Comparison of ENCODE assay signal across 1 cellular context in genomic region chr16:1167276-1168107, GRCh38.
TF ChIP-seq lines count a peak whose summit lies in the region.

No MANE protein-coding gene starts in this region.

TF ChIP-seq in GM23338, 12 proteins besides CTCF, POLR2A, EP300 and RAD21:
- TF ChIP-seq ZNF114 (CRISPR knock-in tag; IDR thresholded peaks at IDR 0.05) (no peak), REST (IDR thresholded peaks at IDR 0.05; ENCODE audit: unreplicated experiment) (no peak), STAT1 (IDR thresholded peaks at IDR 0.05; ENCODE audit: unreplicated experiment) (no peak), POLR2AphosphoS5 (IDR thresholded peaks at IDR 0.05; ENCODE audit: low read depth) (no peak), NANOG (IDR thresholded peaks at IDR 0.05; ENCODE audit: borderline replicate concordance) (no peak), JUNB (IDR thresholded peaks at IDR 0.05; ENCODE audit: unreplicated experiment) (no peak), ZNF331 (CRISPR knock-in tag; IDR thresholded peaks at IDR 0.05; ENCODE audit: low read depth) (no peak), EZH2phosphoT487 (IDR thresholded peaks at IDR 0.05; ENCODE audit: unreplicated experiment) (no peak), EZH2 (IDR thresholded peaks at IDR 0.05; ENCODE audit: low read depth, unreplicated experiment) (no peak), CREB1 (CRISPR knock-in tag; IDR thresholded peaks at IDR 0.05; ENCODE audit: low read depth) (no peak)
- TF ChIP-seq, protein P1, sequence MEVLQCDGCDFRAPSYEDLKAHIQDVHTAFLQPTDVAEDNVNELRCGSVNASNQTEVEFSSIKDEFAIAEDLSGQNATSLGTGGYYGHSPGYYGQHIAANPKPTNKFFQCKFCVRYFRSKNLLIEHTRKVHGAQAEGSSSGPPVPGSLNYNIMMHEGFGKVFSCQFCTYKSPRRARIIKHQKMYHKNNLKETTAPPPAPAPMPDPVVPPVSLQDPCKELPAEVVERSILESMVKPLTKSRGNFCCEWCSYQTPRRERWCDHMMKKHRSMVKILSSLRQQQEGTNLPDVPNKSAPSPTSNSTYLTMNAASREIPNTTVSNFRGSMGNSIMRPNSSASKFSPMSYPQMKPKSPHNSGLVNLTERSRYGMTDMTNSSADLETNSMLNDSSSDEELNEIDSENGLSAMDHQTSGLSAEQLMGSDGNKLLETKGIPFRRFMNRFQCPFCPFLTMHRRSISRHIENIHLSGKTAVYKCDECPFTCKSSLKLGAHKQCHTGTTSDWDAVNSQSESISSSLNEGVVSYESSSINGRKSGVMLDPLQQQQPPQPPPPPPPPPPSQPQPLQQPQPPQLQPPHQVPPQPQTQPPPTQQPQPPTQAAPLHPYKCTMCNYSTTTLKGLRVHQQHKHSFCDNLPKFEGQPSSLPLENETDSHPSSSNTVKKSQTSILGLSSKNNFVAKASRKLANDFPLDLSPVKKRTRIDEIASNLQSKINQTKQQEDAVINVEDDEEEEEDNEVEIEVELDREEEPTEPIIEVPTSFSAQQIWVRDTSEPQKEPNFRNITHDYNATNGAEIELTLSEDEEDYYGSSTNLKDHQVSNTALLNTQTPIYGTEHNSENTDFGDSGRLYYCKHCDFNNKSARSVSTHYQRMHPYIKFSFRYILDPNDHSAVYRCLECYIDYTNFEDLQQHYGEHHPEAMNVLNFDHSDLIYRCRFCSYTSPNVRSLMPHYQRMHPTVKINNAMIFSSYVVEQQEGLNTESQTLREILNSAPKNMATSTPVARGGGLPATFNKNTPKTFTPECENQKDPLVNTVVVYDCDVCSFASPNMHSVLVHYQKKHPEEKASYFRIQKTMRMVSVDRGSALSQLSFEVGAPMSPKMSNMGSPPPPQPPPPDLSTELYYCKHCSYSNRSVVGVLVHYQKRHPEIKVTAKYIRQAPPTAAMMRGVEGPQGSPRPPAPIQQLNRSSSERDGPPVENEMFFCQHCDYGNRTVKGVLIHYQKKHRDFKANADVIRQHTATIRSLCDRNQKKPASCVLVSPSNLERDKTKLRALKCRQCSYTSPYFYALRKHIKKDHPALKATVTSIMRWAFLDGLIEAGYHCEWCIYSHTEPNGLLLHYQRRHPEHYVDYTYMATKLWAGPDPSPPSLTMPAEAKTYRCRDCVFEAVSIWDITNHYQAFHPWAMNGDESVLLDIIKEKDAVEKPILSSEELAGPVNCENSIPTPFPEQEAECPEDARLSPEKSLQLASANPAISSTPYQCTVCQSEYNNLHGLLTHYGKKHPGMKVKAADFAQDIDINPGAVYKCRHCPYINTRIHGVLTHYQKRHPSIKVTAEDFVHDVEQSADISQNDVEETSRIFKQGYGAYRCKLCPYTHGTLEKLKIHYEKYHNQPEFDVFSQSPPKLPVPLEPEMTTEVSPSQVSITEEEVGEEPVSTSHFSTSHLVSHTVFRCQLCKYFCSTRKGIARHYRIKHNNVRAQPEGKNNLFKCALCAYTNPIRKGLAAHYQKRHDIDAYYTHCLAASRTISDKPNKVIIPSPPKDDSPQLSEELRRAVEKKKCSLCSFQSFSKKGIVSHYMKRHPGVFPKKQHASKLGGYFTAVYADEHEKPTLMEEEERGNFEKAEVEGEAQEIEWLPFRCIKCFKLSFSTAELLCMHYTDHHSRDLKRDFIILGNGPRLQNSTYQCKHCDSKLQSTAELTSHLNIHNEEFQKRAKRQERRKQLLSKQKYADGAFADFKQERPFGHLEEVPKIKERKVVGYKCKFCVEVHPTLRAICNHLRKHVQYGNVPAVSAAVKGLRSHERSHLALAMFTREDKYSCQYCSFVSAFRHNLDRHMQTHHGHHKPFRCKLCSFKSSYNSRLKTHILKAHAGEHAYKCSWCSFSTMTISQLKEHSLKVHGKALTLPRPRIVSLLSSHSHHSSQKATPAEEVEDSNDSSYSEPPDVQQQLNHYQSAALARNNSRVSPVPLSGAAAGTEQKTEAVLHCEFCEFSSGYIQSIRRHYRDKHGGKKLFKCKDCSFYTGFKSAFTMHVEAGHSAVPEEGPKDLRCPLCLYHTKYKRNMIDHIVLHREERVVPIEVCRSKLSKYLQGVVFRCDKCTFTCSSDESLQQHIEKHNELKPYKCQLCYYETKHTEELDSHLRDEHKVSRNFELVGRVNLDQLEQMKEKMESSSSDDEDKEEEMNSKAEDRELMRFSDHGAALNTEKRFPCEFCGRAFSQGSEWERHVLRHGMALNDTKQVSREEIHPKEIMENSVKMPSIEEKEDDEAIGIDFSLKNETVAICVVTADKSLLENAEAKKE (CRISPR knock-in tag; IDR thresholded peaks at IDR 0.05): no peak
- TF ChIP-seq, protein P2, sequence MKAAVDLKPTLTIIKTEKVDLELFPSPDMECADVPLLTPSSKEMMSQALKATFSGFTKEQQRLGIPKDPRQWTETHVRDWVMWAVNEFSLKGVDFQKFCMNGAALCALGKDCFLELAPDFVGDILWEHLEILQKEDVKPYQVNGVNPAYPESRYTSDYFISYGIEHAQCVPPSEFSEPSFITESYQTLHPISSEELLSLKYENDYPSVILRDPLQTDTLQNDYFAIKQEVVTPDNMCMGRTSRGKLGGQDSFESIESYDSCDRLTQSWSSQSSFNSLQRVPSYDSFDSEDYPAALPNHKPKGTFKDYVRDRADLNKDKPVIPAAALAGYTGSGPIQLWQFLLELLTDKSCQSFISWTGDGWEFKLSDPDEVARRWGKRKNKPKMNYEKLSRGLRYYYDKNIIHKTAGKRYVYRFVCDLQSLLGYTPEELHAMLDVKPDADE (IDR thresholded peaks at IDR 0.05): no peak
TF ChIP-seq in GM23338: peak in this region for 0.
